In the genomic region with DNA sequence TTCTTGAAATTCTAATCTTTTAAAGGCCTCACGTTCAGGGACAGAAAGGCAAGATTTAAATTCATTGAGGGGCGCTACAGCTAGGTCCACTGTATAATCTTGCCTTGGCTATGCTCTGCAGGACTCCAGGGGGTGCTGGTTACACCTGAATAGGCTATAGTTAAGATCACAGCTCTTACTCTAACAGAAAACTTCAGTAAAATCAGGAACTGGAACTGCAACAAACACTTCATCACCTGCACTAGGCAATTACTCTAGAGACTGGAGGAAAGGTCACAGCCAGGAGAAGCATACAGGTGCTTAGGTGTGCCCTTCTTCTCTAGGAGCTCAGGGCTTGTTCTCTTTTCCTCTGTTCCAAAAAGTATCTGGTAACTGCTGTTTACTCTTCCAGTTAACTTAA, we compare ENCODE assay signal across 21 cellular contexts. TPM values are rescaled to one million over a fixed set of nuclear protein-coding genes. Genes with fewer than 3 reads are reported as not detected.
DNase-seq lines count a peak whose midpoint lies in the region; ATAC-seq, FAIRE-seq and TF ChIP-seq lines count a peak whose summit lies in the region.
"Had no signal": no experiment of that assay in that cellular context is flagged by ENCODE, and none has a peak within 500 bp of the region (broad histone marks: within the 10 kb centered on the region; RNA-seq: fewer than 3 reads in every experiment).

No MANE protein-coding gene starts in this region.

- H3K9me3 Mint-ChIP-seq in endodermal cell: no peaks in the 10 kb centered on the region

- H3K9ac ChIP-seq in HepG2 (ENCODE audit: insufficient read depth, low read depth, low read length): no peak overlapping the region
- H3K9ac ChIP-seq in endodermal cell (ENCODE audit: extremely low read depth, low read length, poor library complexity, severe bottlenecking): no peak overlapping the region

- no peak for TF ChIP-seq EP300 in HepG2 (IDR thresholded peaks at IDR 0.05; ENCODE audit: low read depth in 2 of 2, low read length in 2 of 2)
- TF ChIP-seq EP300 in HepG2 (CRISPR knock-in tag; IDR thresholded peaks at IDR 0.05; ENCODE audit: borderline replicate concordance): no peak
- TF ChIP-seq EP300 in transverse colon (IDR thresholded peaks at IDR 0.05; ENCODE audit: low read depth): no peak

- H3K27me3 ChIP-seq in HepG2 (ENCODE audit: control insufficient read depth in 1 of 2, insufficient read depth in 2 of 2, low read length in 2 of 2): 0 out of 5 replicates have a peak, but pooled peaks cover 0 to under 1% of the 10 kb centered on the region in 2 experiments
- H3K27me3 ChIP-seq in right lobe of liver: no peaks in the 10 kb centered on the region
- peaks cover 44% of the 10 kb centered on the region for H3K27me3 ChIP-seq in endodermal cell (ENCODE audit: control insufficient read depth, insufficient read depth, low read length, poor library complexity, severe bottlenecking)
- H3K27me3 ChIP-seq in transverse colon: no peaks in the 10 kb centered on the region
- H3K27me3 ChIP-seq: suprapubic skin had no signal

- peaks cover 25% of the 10 kb centered on the region for H3K4me1 Mint-ChIP-seq in endodermal cell
- H3K4me1 Mint-ChIP-seq: CD4-positive, alpha-beta memory T cell; natural killer cell had no signal

- no peak overlapping the region for H3K4me2 ChIP-seq in HepG2 (ENCODE audit: low read depth, low read length)

- H3K36me3 Mint-ChIP-seq in endodermal cell (ENCODE audit: low read depth): no peaks in the 10 kb centered on the region
- H3K36me3 Mint-ChIP-seq: CD4-positive, alpha-beta memory T cell; natural killer cell had no signal

- TF ChIP-seq POLR2A in HepG2 (IDR thresholded peaks at IDR 0.05; ENCODE audit: insufficient read depth in 1 of 2, low read depth in 2 of 2, low read length in 2 of 2) (no peak), right lobe of liver (IDR thresholded peaks at IDR 0.05) (no peak), transverse colon (IDR thresholded peaks at IDR 0.05) (no peak)

- H3K36me3 ChIP-seq in HepG2 (replicated peaks in 1 of 2; ENCODE audit: control insufficient read depth in 1 of 2, insufficient read depth in 2 of 2, low read length in 2 of 2) (no peaks in the 10 kb centered on the region), right lobe of liver (no peaks in the 10 kb centered on the region), endodermal cell (ENCODE audit: control insufficient read depth, insufficient read depth, low read length) (no peaks in the 10 kb centered on the region), transverse colon (no peaks in the 10 kb centered on the region)
- H3K36me3 ChIP-seq: suprapubic skin had no signal

- no peak for DNase-seq in HepG2 (ENCODE audit: low spot score)
- DNase-seq in right lobe of liver: no peak
- DNase-seq in NCI-H510A (lab: John Stamatoyannopoulos, UW): peak; percentile 39
- peak; percentile 76 for DNase-seq in endodermal cell
- peak; percentile 28 for DNase-seq in transverse colon
- no peak for DNase-seq in NCI-H2029 treated with DMSO at 0.1 percent for 48 hours (lab: John Stamatoyannopoulos, UW)
- DNase-seq: activated CD4-positive, alpha-beta T cell treated with anti-CD3 and anti-CD28 coated beads, Interleukin-2, amount 50 U/mL, for 1 hour; activated naive CD4-positive, alpha-beta T cell treated with anti-CD3 and anti-CD28 coated beads, Interleukin-2, amount 50 U/mL, for 16 hours; CD4-positive, alpha-beta memory T cell; KBM-7; natural killer cell; NCI-H1436 treated with DMSO at 0.1 percent for 48 hours; psoas muscle; SW 1271 had no signal

- H3K4me3 ChIP-seq in HepG2 (replicated peaks in 1 of 3; ENCODE audit: insufficient read depth in 1 of 3, low read depth in 2 of 3, low read length in 3 of 3) (no peak overlapping the region), right lobe of liver (no peak overlapping the region), endodermal cell (ENCODE audit: low read length) (no peak overlapping the region), transverse colon (no peak overlapping the region)
- H3K4me3 ChIP-seq: lung, psoas muscle, suprapubic skin had no signal

- H3K27ac ChIP-seq in HepG2 (ENCODE audit: extremely low read length, insufficient read depth, low read length) (no peak overlapping the region), right lobe of liver (no peak overlapping the region), endodermal cell (ENCODE audit: low read depth, low read length) (no peak overlapping the region), transverse colon (peak overlapping the region; percentile 25 to 58 (median 40))
- H3K27ac ChIP-seq: HL-60, psoas muscle, suprapubic skin had no signal

- H4K20me1 ChIP-seq in HepG2 (ENCODE audit: insufficient read depth, low read length): no peaks in the 10 kb centered on the region

- no peak overlapping the region for H3K27ac Mint-ChIP-seq in endodermal cell
- H3K27ac Mint-ChIP-seq: CD4-positive, alpha-beta memory T cell; natural killer cell had no signal

- CTCF ChIA-PET in HepG2 (lab: Yijun Ruan, JAX; ENCODE audit: low intra/inter-chr PET ratio, low total read pairs): no interaction called here

- 0% methylated on average over 2 of the region's 2 CpGs for WGBS in HepG2 (ENCODE audit: low lambda C conversion rate)
- 61% methylated on average over 2 of the region's 2 CpGs for WGBS in right lobe of liver (ENCODE audit: insufficient coverage, low coverage, low lambda C conversion rate, missing lambda C conversion rate)
- WGBS in endodermal cell (ENCODE audit: insufficient coverage in 1 of 2, insufficient read length in 1 of 2), 2 experiments: 56 to 100% methylated on average over 2 of the region's 2 CpGs
- WGBS in transverse colon (ENCODE audit: low coverage in 1 of 2), 2 donors: 52% methylated on average over 2 of the region's 2 CpGs; no CpG with 5 or more reads in 1 of the 2 donors

- TF ChIP-seq RAD21 in HepG2 (CRISPR knock-in tag; IDR thresholded peaks at IDR 0.05): no peak

- H3K79me2 ChIP-seq in HepG2 (ENCODE audit: insufficient read depth, low read length): no peaks in the 10 kb centered on the region

- no TSS peak for BruUV-seq in HepG2 (replicated peaks; lab: Mats Ljungman, UMichigan)

- H3K9me3 ChIP-seq in HepG2 (ENCODE audit: low read length): no peaks in the 10 kb centered on the region
- no peaks in the 10 kb centered on the region for H3K9me3 ChIP-seq in right lobe of liver
- H3K9me3 ChIP-seq in endodermal cell (ENCODE audit: control insufficient read depth, low read length): no peaks in the 10 kb centered on the region
- no peaks in the 10 kb centered on the region for H3K9me3 ChIP-seq in transverse colon
- H3K9me3 ChIP-seq: psoas muscle, suprapubic skin had no signal

- H3K4me1 ChIP-seq in HepG2 (ENCODE audit: insufficient read depth, low read length): no peaks in the 10 kb centered on the region
- H3K4me1 ChIP-seq in right lobe of liver: no peaks in the 10 kb centered on the region
- H3K4me1 ChIP-seq in endodermal cell (ENCODE audit: control insufficient read depth, insufficient read depth, low read length): peaks cover 10% of the 10 kb centered on the region
- H3K4me1 ChIP-seq in transverse colon: peaks cover 0 to 18% (median 4%) of the 10 kb centered on the region in 4 donors
- H3K4me1 ChIP-seq: psoas muscle, suprapubic skin had no signal

- H3K4me3 Mint-ChIP-seq in endodermal cell: no peak overlapping the region
- H3K4me3 Mint-ChIP-seq: CD4-positive, alpha-beta memory T cell; natural killer cell had no signal

- H2AFZ ChIP-seq in HepG2 (ENCODE audit: low read length): no peak overlapping the region

- TF ChIP-seq CTCF in HepG2 (CRISPR knock-in tag; IDR thresholded peaks at IDR 0.05) (no peak), right lobe of liver (IDR thresholded peaks at IDR 0.05) (peak in 1 of 4 donors; percentile 6), endodermal cell (conservative IDR thresholded peaks at IDR 0.05) (peak; percentile 88), transverse colon (IDR thresholded peaks at IDR 0.05) (peak in 4 of 5 experiments; percentile 26 to 59 (median 26))

- FAIRE-seq in HepG2 (lab: Jason Lieb, UNC): no peak
- FAIRE-seq: colon, TTC549 had no signal

- ATAC-seq in HepG2: peak; percentile 69
- no peak for ATAC-seq in right lobe of liver
- no peak for ATAC-seq in HG03460 (IDR thresholded peaks at IDR 0.05; ENCODE audit: unreplicated experiment)
- ATAC-seq in GM21529 (IDR thresholded peaks at IDR 0.05; ENCODE audit: unreplicated experiment): no peak
- ATAC-seq: natural killer cell, psoas muscle had no signal

- intact Hi-C loops in HepG2 (cut with micrococcal nuclease; ENCODE audit: unreplicated experiment) (no loop called here), right lobe of liver (cut with DNase I) (no loop called here), transverse colon (cut with DNase I; ENCODE audit: low total_unique reads) (no loop called here)

- POLR2A ChIA-PET in HepG2 (lab: Yijun Ruan, JAX): no interaction called here

- in situ Hi-C loops in HepG2 (cut with HindIII; ENCODE audit: extremely low pct_ligation_motif_present, low pct_unique_long_range_greater_than_20kb) (no loop called here), transverse colon (cut with MboI; ENCODE audit: low pct_ligation_motif_present in 1 of 4, low pct_unique_long_range_greater_than_20kb in 1 of 4, low sequenced_read_pairs in 3 of 4) (no loop called here)

- H3K27me3 Mint-ChIP-seq in endodermal cell (ENCODE audit: insufficient read depth): peaks cover 50% of the 10 kb centered on the region
- H3K27me3 Mint-ChIP-seq: CD4-positive, alpha-beta memory T cell had no signal

RNA-seq across cellular contexts. Expression of gene SLCO1C1, which starts 20.9 kb away (rescaled TPM):
- total RNA-seq in HepG2 (2016; rRNA removed; fragmentation: Illumina TruSeq; extraction: Trizol) (not detected in 2 replicates), right lobe of liver (not detected), endodermal cell (under 1 TPM; 0.57 to 0.64 TPM), transverse colon (1 to 10 TPM in 2 of 4 donors, under 1 TPM in 1, not detected in 1; 0.79 to 5.2 (median 4.0) TPM)
- not detected in 2 replicates for total RNA-seq in HepG2 (2016; cell fraction: cytosol; rRNA removed; fragmentation: Illumina TruSeq; extraction: Trizol; ENCODE audit: low read depth)
- not detected in 2 replicates for total RNA-seq in HepG2 (2016; cell fraction: insoluble cytoplasmic fraction; rRNA removed; fragmentation: Illumina TruSeq; extraction: Trizol)
- not detected in 2 replicates for total RNA-seq in HepG2 (2016; cell fraction: membrane; rRNA removed; fragmentation: Illumina TruSeq; extraction: Trizol)
- not detected in 2 replicates for total RNA-seq in HepG2 (2016; cell fraction: nucleus; rRNA removed; fragmentation: Illumina TruSeq; extraction: Trizol)
- not detected in 2 replicates for polyA plus RNA-seq in HepG2 (2011; rRNA removed)
- polyA plus RNA-seq in HepG2 (2011; cell fraction: cytosol; rRNA removed): not detected in 2 replicates
- polyA plus RNA-seq in HepG2 (2011; cell fraction: nucleus; rRNA removed): not detected in 2 replicates
- polyA plus RNA-seq in HepG2 (2012): not detected in 2 replicates
- polyA plus RNA-seq in HepG2 (2016; cell fraction: cytosol; fragmentation: Illumina TruSeq; extraction: Trizol; ENCODE audit: low read depth): not detected in 2 replicates
- not detected in 2 replicates for polyA plus RNA-seq in HepG2 (2016; cell fraction: insoluble cytoplasmic fraction; fragmentation: Illumina TruSeq; extraction: Trizol; ENCODE audit: low read depth)
- not detected in 2 replicates for polyA plus RNA-seq in HepG2 (2016; cell fraction: membrane; fragmentation: Illumina TruSeq; extraction: Trizol; ENCODE audit: low read depth)
- not detected in 2 replicates for polyA plus RNA-seq in HepG2 (2016; cell fraction: nucleus; fragmentation: Illumina TruSeq; extraction: Trizol; ENCODE audit: insufficient read depth, low read depth)
- 5.3 TPM in 1 of 2 replicates, not detected in the other for polyA minus RNA-seq in HepG2 (2011; rRNA and poly(A)+ RNA removed; ENCODE audit: low replicate concordance)
- polyA minus RNA-seq in HepG2 (2011; cell fraction: cytosol; rRNA and poly(A)+ RNA removed): not detected in 2 replicates
- not detected in 2 replicates for polyA minus RNA-seq in HepG2 (2011; cell fraction: nucleus; rRNA and poly(A)+ RNA removed)
- polyA plus RNA-seq in endodermal cell (2013, experiment 1 of 2): not detected
- polyA plus RNA-seq in endodermal cell (2013, experiment 2 of 2): not detected
- total RNA-seq: CD4-positive, alpha-beta memory T cell; natural killer cell; psoas muscle had no signal
- polyA plus RNA-seq: CD4-positive, alpha-beta memory T cell had no signal

Comparison
In these comparisons a context has a peak if more than half of its experiments do, and no peak if none do; other contexts are left out.
1. DNase-seq: peak in NCI-H510A (single experiment), endodermal cell (single experiment) and transverse colon (single experiment); none in HepG2 (single experiment), right lobe of liver (0 of 3) and NCI-H2029 treated with DMSO at 0.1 percent for 48 hours (single experiment).
2. H3K27ac ChIP-seq: peak in transverse colon (4 of 4); none in HepG2 (single experiment), right lobe of liver (0 of 3) and endodermal cell (single experiment).